ENCODE assay signal across 9 cellular contexts in the genomic region with DNA sequence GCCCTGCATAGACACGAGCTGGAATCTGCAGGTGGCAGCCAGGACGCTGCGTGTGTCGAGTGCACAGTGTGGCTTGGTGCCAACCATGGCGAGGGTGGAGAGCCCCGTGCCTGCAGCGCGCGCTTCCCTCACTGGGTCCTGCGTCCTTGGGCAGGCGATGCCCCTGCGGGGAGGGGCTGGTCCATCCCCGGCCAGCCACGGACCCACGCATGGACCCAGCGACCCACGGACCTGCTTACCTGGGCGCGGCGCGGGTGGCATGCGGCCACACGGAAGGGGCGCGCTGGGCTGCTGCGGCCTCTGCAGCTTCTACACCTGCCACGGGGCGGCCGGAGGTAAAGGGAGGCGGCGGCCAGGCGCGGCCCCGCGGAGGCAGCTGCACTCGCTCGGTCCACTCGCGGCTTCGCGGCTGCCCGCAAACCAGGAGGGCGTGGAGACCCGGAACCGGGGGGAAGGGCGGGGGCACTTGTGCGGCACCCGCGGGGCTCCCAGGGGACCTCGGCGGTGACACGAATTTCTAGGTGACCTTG.
DNase-seq lines count a peak whose midpoint lies in the region; ATAC-seq and TF ChIP-seq lines count a peak whose summit lies in the region.
"Had no signal": no experiment of that assay in that cellular context is flagged by ENCODE, and none has a peak within 500 bp of the region (broad histone marks: within the 10 kb centered on the region; RNA-seq: fewer than 3 reads in every experiment).

No MANE protein-coding gene starts in this region.

- no peak for ATAC-seq in GM18873 (IDR thresholded peaks at IDR 0.05; ENCODE audit: low FRiP score, unreplicated experiment)
- ATAC-seq in GM19395 (IDR thresholded peaks at IDR 0.05; ENCODE audit: unreplicated experiment), result no peak

- H3K27me3 ChIP-seq in muscle layer of duodenum (ENCODE audit: low read depth, low read length) (peaks cover 16% of the 10 kb centered on the region), subcutaneous abdominal adipose tissue (ENCODE audit: control insufficient read depth in 5 of 5, insufficient read depth in 4 of 5, low read length in 5 of 5) (peaks cover 24 to 61% (median 38%) of the 10 kb centered on the region in 5 donors)

- H3K9me3 ChIP-seq in muscle layer of duodenum (ENCODE audit: control insufficient read depth in 1 of 2, low read length in 2 of 2) (no peaks in the 10 kb centered on the region), subcutaneous abdominal adipose tissue (ENCODE audit: control insufficient read depth in 5 of 5, low read length in 5 of 5) (peaks cover 0 to 9% (median 0%) of the 10 kb centered on the region in 5 donors)
- H3K9me3 ChIP-seq: adrenal gland had no signal

- H3K9ac ChIP-seq in subcutaneous abdominal adipose tissue (ENCODE audit: low read length in 5 of 5), result no peak overlapping the region

- peaks cover 0 to 16% of the 10 kb centered on the region in 2 donors for H3K4me1 ChIP-seq in muscle layer of duodenum (ENCODE audit: control insufficient read depth in 1 of 2, insufficient read depth in 2 of 2, low read length in 2 of 2)
- H3K4me1 ChIP-seq in subcutaneous abdominal adipose tissue (ENCODE audit: control insufficient read depth in 5 of 5, insufficient read depth in 5 of 5, low read length in 5 of 5), result peaks cover 3 to 44% (median 21%) of the 10 kb centered on the region in 5 donors

- H3K4me3 ChIP-seq in coronary artery, result peak overlapping the region; percentile 70
- peak overlapping the region; percentile 16 to 52 for H3K4me3 ChIP-seq in muscle layer of duodenum (ENCODE audit: low read depth in 1 of 2, low read length in 2 of 2)
- peak overlapping the region in 3 of 5 donors; percentile 22 to 53 (median 49) for H3K4me3 ChIP-seq in subcutaneous abdominal adipose tissue (ENCODE audit: low read depth in 1 of 5, low read length in 5 of 5)

- H3K27ac ChIP-seq in coronary artery (no peak overlapping the region), muscle layer of duodenum (ENCODE audit: low read length) (no peak overlapping the region), subcutaneous abdominal adipose tissue (ENCODE audit: low read depth, low read length) (no peak overlapping the region)

- H3K36me3 ChIP-seq in muscle layer of duodenum (ENCODE audit: control insufficient read depth in 1 of 2, insufficient read depth in 2 of 2, low read length in 2 of 2), result no peaks in the 10 kb centered on the region
- H3K36me3 ChIP-seq in subcutaneous abdominal adipose tissue (ENCODE audit: control insufficient read depth in 5 of 5, insufficient read depth in 5 of 5, low read length in 5 of 5), result no peaks in the 10 kb centered on the region
- H3K36me3 ChIP-seq: adrenal gland had no signal

- DNase-seq in activated CD8-positive, alpha-beta memory T cell treated with anti-CD3 and anti-CD28 coated beads for 48 hours (ENCODE audit: low read depth in 2 of 3, low spot score in 2 of 3), result peak in 2 of 3 experiments; percentile 5 to 12
- no peak for DNase-seq in activated CD8-positive, alpha-beta memory T cell treated with anti-CD3 and anti-CD28 coated beads for 24 hours
- peak; percentile 43 for DNase-seq in T-helper 9 cell
- no peak for DNase-seq in coronary artery (ENCODE audit: low spot score)

- TF ChIP-seq CTCF in coronary artery (IDR thresholded peaks at IDR 0.05), result no peak

Comparison
In these comparisons a context has a peak if more than half of its experiments do, and no peak if none do; other contexts are left out.
1. DNase-seq: peak in activated CD8-positive, alpha-beta memory T cell treated with anti-CD3 and anti-CD28 coated beads for 48 hours (2 of 3) and T-helper 9 cell (single experiment); none in activated CD8-positive, alpha-beta memory T cell treated with anti-CD3 and anti-CD28 coated beads for 24 hours (single experiment) and coronary artery (single experiment).
2. Peak in every context shown above with its lines, with median percentiles within 50 percentile points of each other: H3K4me3 ChIP-seq.